ENCODE assay signal across 8 cellular contexts in the genomic region with DNA sequence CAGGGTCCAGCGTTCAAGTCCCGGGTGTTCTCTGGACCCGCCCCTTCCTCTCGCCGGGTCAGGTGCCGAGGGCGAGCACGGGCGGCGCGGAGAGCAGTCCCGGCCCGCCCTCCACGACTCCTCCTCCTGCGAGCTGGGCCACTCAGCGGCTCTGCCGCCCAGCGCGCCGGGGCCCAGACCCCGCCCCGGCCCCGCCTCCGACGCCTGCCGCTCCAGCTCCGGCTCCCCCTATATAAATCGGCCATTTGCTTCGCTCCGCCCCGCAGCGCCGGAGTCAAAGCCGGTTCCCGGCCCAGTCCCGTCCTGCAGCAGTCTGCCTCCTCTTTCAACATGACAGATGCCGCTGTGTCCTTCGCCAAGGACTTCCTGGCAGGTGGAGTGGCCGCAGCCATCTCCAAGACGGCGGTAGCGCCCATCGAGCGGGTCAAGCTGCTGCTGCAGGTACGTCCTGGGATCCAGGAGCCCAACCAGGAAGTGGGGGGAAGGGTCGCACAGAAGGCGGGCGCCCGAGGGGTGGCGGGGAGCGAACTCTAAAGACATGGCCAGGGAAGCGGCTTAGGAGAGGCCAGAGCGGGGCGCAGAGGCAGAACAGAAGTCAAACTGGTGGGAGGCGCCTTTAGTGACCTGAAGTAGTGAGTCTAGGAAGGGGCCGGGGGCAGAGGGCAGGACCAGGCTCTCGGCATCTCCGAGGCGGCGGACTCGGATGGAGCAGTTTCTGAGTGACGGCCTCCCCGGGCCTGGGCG. TPM values are rescaled to one million over a fixed set of nuclear protein-coding genes. Genes with fewer than 3 reads are reported as not detected.
DNase-seq lines count a peak whose midpoint lies in the region; ATAC-seq and TF ChIP-seq lines count a peak whose summit lies in the region.

A gene (plus strand): TSS at position 259 of the 744 bp plus-strand sequence. CDS start 72 bp downstream, at position 331.

- H3K4me1 ChIP-seq in DOHH2 (ENCODE audit: control insufficient read depth, low read length) (peaks cover 13% of the 10 kb centered on the region), Karpas-422 (ENCODE audit: low read length) (peaks cover 10% of the 10 kb centered on the region), RWPE2 (ENCODE audit: insufficient read depth, poor library complexity, severe bottlenecking) (no peaks in the 10 kb centered on the region), stomach (peaks cover 0 to 20% (median 9%) of the 10 kb centered on the region in 4 donors)

- TF ChIP-seq RAD21 in neural cell (conservative IDR thresholded peaks at IDR 0.05), result no peak

- H3F3A ChIP-seq in DOHH2 (ENCODE audit: control insufficient read depth, insufficient read depth), result peaks cover 25% of the 10 kb centered on the region
- H3F3A ChIP-seq in neural cell (ENCODE audit: insufficient read depth, low read length, poor library complexity, severe bottlenecking), result no peaks in the 10 kb centered on the region

- H3K9ac ChIP-seq in Karpas-422 (ENCODE audit: low read length) (peak within 1 kb of the TSS; percentile 95), neural cell (ENCODE audit: low read length) (peak within 1 kb of the TSS; percentile 76)

- H3K4me3 ChIP-seq in DOHH2 (ENCODE audit: low read length), result peak within 1 kb of the TSS; percentile 94
- H3K4me3 ChIP-seq in Karpas-422 (ENCODE audit: low read length), result peak within 1 kb of the TSS; percentile 90
- H3K4me3 ChIP-seq in RWPE2 (ENCODE audit: severe bottlenecking), result peak within 1 kb of the TSS; percentile 77
- H3K4me3 ChIP-seq in fibroblast of the aortic adventitia (ENCODE audit: low read depth, low read length), result peak within 1 kb of the TSS; percentile 80
- H3K4me3 ChIP-seq in neural cell (ENCODE audit: low read length), result peak within 1 kb of the TSS; percentile 78
- peak within 1 kb of the TSS; percentile 65 to 82 (median 68) for H3K4me3 ChIP-seq in stomach

- intact Hi-C loops in stomach (cut with DNase I; ENCODE audit: low total_unique reads), result no loop called here

- H3K9me3 ChIP-seq in DOHH2 (ENCODE audit: control insufficient read depth, insufficient read depth, low read length) (no peaks in the 10 kb centered on the region), Karpas-422 (ENCODE audit: low read length) (no peaks in the 10 kb centered on the region), RWPE2 (ENCODE audit: severe bottlenecking) (no peaks in the 10 kb centered on the region), neural cell (ENCODE audit: low read length) (no peaks in the 10 kb centered on the region), stomach (no peaks in the 10 kb centered on the region)

- TF ChIP-seq EP300 in neural cell (conservative IDR thresholded peaks at IDR 0.05; ENCODE audit: poor library complexity, severe bottlenecking) (no peak), stomach (IDR thresholded peaks at IDR 0.05) (no peak)

- H2AFZ ChIP-seq in Karpas-422 (ENCODE audit: low read length) (0 out of 2 replicates have a peak within 1 kb of the TSS, but pooled peaks have one; percentile 42), neural cell (ENCODE audit: low read depth, low read length) (peak within 1 kb of the TSS; percentile 14)

- no peaks in the 10 kb centered on the region for H3K27me3 ChIP-seq in DOHH2 (ENCODE audit: control insufficient read depth, low read length)
- H3K27me3 ChIP-seq in Karpas-422 (ENCODE audit: low read length), result no peaks in the 10 kb centered on the region
- no peaks in the 10 kb centered on the region for H3K27me3 ChIP-seq in RWPE2 (ENCODE audit: insufficient read depth, poor library complexity, severe bottlenecking)
- H3K27me3 ChIP-seq in neural cell (ENCODE audit: insufficient read depth, low read depth, low read length), result no peaks in the 10 kb centered on the region
- H3K27me3 ChIP-seq in stomach, result no peaks in the 10 kb centered on the region

- H4K20me1 ChIP-seq in DOHH2 (ENCODE audit: control insufficient read depth, insufficient read depth, low read depth, low read length), result peaks cover 11% of the 10 kb centered on the region
- H4K20me1 ChIP-seq in Karpas-422 (ENCODE audit: insufficient read depth, low read depth, low read length), result peaks cover 11% of the 10 kb centered on the region
- no peaks in the 10 kb centered on the region for H4K20me1 ChIP-seq in neural cell (ENCODE audit: insufficient read depth)

- DNase-seq in Karpas-422 (peak; percentile 93), RWPE2 (ENCODE audit: low spot score) (peak; percentile 66), fibroblast of the aortic adventitia (ENCODE audit: low read depth) (peak; percentile 66), stomach (peak; percentile 86)
- peak; percentile 76 for DNase-seq in activated effector memory CD4-positive, alpha-beta T cell treated with Interleukin-2 at 50 U/mL for 16 hours

- no peak for TF ChIP-seq CTCF in DOHH2 (IDR thresholded peaks at IDR 0.05; ENCODE audit: low read depth, low read length, poor library complexity, severe bottlenecking)
- no peak for TF ChIP-seq CTCF in RWPE2 (IDR thresholded peaks at IDR 0.05; ENCODE audit: poor library complexity, severe bottlenecking)
- TF ChIP-seq CTCF in fibroblast of the aortic adventitia (IDR thresholded peaks at IDR 0.05; ENCODE audit: insufficient read depth, low read length), result no peak
- no peak for TF ChIP-seq CTCF in neural cell (IDR thresholded peaks at IDR 0.05; ENCODE audit: poor library complexity, severe bottlenecking)
- no peak for TF ChIP-seq CTCF in stomach (IDR thresholded peaks at IDR 0.05)

- ATAC-seq in GM21825 (IDR thresholded peaks at IDR 0.05; ENCODE audit: unreplicated experiment), result peak; percentile 89
- ATAC-seq in RWPE2 (ENCODE audit: low read depth), result peak; percentile 96

- peak in 2 of 4 donors; percentile 29 to 83 for TF ChIP-seq POLR2A in stomach (IDR thresholded peaks at IDR 0.05)

- no peaks in the 10 kb centered on the region for H3K9me2 ChIP-seq in DOHH2 (replicated peaks; ENCODE audit: control insufficient read depth, low read length)
- no peaks in the 10 kb centered on the region for H3K9me2 ChIP-seq in Karpas-422 (replicated peaks; ENCODE audit: insufficient read depth, low read length)
- no peaks in the 10 kb centered on the region for H3K9me2 ChIP-seq in neural cell (ENCODE audit: insufficient read depth, low read length)

- peaks cover 23% of the 10 kb centered on the region for H3K36me3 ChIP-seq in DOHH2 (ENCODE audit: control insufficient read depth, low read length)
- peaks cover 17% of the 10 kb centered on the region; the same call in 1 of the 2 replicates for H3K36me3 ChIP-seq in Karpas-422 (ENCODE audit: insufficient read depth, low read length)
- H3K36me3 ChIP-seq in RWPE2 (ENCODE audit: low read depth), result peaks cover 24% of the 10 kb centered on the region
- H3K36me3 ChIP-seq in neural cell (ENCODE audit: insufficient read depth, low read length), result no peaks in the 10 kb centered on the region
- peaks cover 12 to 21% (median 20%) of the 10 kb centered on the region in 4 donors for H3K36me3 ChIP-seq in stomach

- peaks cover 17% of the 10 kb centered on the region for H3K79me2 ChIP-seq in DOHH2 (ENCODE audit: control insufficient read depth, low read length)
- 0 out of 2 replicates have a peak, but pooled peaks cover 3% of the 10 kb centered on the region for H3K79me2 ChIP-seq in Karpas-422 (ENCODE audit: low read length)
- no peaks in the 10 kb centered on the region for H3K79me2 ChIP-seq in neural cell (replicated peaks; ENCODE audit: insufficient read depth, low read length)

- H3K27ac ChIP-seq in DOHH2 (ENCODE audit: low read depth, low read length) (peak within 1 kb of the TSS; percentile 78), Karpas-422 (ENCODE audit: low read length) (peak within 1 kb of the TSS; percentile 83), RWPE2 (ENCODE audit: poor library complexity, severe bottlenecking) (peak within 1 kb of the TSS; percentile 84), neural cell (ENCODE audit: low read length) (peak within 1 kb of the TSS; percentile 73), stomach (peak within 1 kb of the TSS; percentile 94 to 98 (median 97))

- H3K4me2 ChIP-seq in DOHH2 (ENCODE audit: low read length) (peak within 1 kb of the TSS; percentile 84), Karpas-422 (ENCODE audit: low read depth, low read length, poor library complexity, severe bottlenecking) (peak within 1 kb of the TSS; percentile 63), neural cell (ENCODE audit: low read length) (peak within 1 kb of the TSS; percentile 4)

- WGBS in stomach, 5 donors, result 1 to 60% (median 4%) methylated on average over 19 to 64 of the region's 64 CpGs

TF ChIP-seq in neural cell, 6 proteins besides CTCF, POLR2A, EP300 and RAD21:
- TF ChIP-seq MXI1 (conservative IDR thresholded peaks at IDR 0.05; ENCODE audit: poor library complexity, severe bottlenecking) (no peak), POLR2AphosphoS5 (IDR thresholded peaks at IDR 0.05) (peak; percentile 86)

RNA-seq across cellular contexts. Expression of the gene that starts here (rescaled TPM):
- 364 and 450 TPM in 2 replicates for total RNA-seq in Karpas-422 (2014; rRNA removed; shearing (Covaris generic); ENCODE audit: low replicate concordance)
- total RNA-seq in fibroblast of the aortic adventitia (ENCODE audit: low replicate concordance), result 46.6 and 188 TPM in 2 replicates
- polyA plus RNA-seq in neural cell, result 158 and 163 TPM in 2 replicates
- polyA minus RNA-seq in neural cell, result 119 and 124 TPM in 2 replicates
- total RNA-seq in stomach, result 100 to 1,000 TPM; 108 to 324 (median 153) TPM
- 100 to 1,000 TPM; 330 to 907 (median 549) TPM for polyA plus RNA-seq in stomach

Comparison
In these comparisons a context has a peak if more than half of its experiments do, and no peak if none do; other contexts are left out.
1. Peak in every context shown above with its lines: DNase-seq, ATAC-seq, H3K4me3 ChIP-seq and H3K27ac ChIP-seq.
2. H3K4me2 ChIP-seq: peak in every context shown above with its lines; median percentile 84 in DOHH2; 63 in Karpas-422; 4 in neural cell.